1 cellular context compared by ENCODE assay signal in the genomic region with DNA sequence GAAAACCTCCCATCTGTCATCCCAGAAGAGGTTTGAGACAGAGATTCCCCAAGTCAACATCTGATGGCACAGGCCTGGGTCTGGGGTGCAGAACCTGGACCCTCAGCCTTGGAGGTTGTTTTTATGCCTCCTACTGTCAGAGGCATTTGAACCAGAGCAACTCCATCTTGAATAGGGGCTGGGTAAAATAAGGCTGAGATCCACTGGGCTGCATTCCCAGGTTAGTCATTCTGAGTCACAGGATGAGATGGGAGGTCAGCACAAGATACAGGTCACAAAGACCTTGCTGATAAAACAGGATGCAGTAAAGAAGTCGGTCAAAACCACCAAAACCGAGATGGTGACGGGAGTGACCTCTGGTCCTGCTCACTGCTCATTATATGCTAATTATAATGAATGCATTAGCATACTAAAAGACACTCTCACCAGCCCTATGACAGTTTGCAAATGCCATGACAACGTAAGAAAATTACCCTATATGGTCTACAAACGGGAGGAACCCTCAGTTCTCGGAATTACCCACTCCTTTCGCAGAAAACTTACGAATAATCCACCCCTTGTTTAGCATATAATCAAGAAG.
TF ChIP-seq lines count a peak whose summit lies in the region.

No MANE protein-coding gene starts in this region.

TF ChIP-seq in GM23338, 12 proteins besides CTCF, POLR2A, EP300 and RAD21 (continued from another document):
- TF ChIP-seq, protein P1, sequence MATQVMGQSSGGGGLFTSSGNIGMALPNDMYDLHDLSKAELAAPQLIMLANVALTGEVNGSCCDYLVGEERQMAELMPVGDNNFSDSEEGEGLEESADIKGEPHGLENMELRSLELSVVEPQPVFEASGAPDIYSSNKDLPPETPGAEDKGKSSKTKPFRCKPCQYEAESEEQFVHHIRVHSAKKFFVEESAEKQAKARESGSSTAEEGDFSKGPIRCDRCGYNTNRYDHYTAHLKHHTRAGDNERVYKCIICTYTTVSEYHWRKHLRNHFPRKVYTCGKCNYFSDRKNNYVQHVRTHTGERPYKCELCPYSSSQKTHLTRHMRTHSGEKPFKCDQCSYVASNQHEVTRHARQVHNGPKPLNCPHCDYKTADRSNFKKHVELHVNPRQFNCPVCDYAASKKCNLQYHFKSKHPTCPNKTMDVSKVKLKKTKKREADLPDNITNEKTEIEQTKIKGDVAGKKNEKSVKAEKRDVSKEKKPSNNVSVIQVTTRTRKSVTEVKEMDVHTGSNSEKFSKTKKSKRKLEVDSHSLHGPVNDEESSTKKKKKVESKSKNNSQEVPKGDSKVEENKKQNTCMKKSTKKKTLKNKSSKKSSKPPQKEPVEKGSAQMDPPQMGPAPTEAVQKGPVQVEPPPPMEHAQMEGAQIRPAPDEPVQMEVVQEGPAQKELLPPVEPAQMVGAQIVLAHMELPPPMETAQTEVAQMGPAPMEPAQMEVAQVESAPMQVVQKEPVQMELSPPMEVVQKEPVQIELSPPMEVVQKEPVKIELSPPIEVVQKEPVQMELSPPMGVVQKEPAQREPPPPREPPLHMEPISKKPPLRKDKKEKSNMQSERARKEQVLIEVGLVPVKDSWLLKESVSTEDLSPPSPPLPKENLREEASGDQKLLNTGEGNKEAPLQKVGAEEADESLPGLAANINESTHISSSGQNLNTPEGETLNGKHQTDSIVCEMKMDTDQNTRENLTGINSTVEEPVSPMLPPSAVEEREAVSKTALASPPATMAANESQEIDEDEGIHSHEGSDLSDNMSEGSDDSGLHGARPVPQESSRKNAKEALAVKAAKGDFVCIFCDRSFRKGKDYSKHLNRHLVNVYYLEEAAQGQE (IDR thresholded peaks at IDR 0.05; ENCODE audit: unreplicated experiment): no peak
- TF ChIP-seq EZH2phosphoT487 (IDR thresholded peaks at IDR 0.05; ENCODE audit: unreplicated experiment) (no peak), ZNF331 (CRISPR knock-in tag; IDR thresholded peaks at IDR 0.05; ENCODE audit: low read depth) (no peak), NANOG (IDR thresholded peaks at IDR 0.05; ENCODE audit: borderline replicate concordance) (no peak), ZNF462 (CRISPR knock-in tag; IDR thresholded peaks at IDR 0.05) (no peak), POLR2AphosphoS5 (IDR thresholded peaks at IDR 0.05; ENCODE audit: low read depth) (no peak), CREB1 (CRISPR knock-in tag; IDR thresholded peaks at IDR 0.05; ENCODE audit: low read depth) (no peak)
- TF ChIP-seq, protein P2, sequence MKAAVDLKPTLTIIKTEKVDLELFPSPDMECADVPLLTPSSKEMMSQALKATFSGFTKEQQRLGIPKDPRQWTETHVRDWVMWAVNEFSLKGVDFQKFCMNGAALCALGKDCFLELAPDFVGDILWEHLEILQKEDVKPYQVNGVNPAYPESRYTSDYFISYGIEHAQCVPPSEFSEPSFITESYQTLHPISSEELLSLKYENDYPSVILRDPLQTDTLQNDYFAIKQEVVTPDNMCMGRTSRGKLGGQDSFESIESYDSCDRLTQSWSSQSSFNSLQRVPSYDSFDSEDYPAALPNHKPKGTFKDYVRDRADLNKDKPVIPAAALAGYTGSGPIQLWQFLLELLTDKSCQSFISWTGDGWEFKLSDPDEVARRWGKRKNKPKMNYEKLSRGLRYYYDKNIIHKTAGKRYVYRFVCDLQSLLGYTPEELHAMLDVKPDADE (IDR thresholded peaks at IDR 0.05): no peak
